ENCODE assay signal across 8 cellular contexts in the genomic region with DNA sequence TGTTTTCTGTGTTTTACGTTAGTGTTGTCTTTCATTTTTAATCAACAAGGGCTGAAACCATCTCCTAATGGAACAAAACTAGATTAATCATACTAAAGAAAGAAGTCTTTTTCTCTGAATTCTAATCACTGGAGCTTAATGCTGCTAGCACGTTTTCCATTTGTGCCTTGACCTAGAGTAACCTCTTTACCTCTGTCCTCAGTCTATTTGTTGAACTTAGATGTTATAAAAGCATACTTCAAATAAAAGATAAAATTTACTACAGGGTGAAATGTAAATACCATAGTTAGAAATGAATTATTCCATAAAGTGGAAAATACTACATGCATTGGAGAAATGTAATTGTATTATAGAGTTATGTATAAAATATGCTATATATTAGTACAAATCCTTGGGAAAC.
"Had no signal": no experiment of that assay in that cellular context is flagged by ENCODE, and none has a peak within 500 bp of the region (broad histone marks: within the 10 kb centered on the region; RNA-seq: fewer than 3 reads in every experiment).

No MANE protein-coding gene starts in this region.

- DNase-seq: GDM1, GF-D8 had no signal

- FAIRE-seq: G401.6, GM12878, GM12891, GM12892, GM18507, GM19239 had no signal

- ATAC-seq: GM12878 had no signal

- H3K4me3 ChIP-seq: GM12878 had no signal
